ENCODE assay signal across 9 cellular contexts in the genomic region with DNA sequence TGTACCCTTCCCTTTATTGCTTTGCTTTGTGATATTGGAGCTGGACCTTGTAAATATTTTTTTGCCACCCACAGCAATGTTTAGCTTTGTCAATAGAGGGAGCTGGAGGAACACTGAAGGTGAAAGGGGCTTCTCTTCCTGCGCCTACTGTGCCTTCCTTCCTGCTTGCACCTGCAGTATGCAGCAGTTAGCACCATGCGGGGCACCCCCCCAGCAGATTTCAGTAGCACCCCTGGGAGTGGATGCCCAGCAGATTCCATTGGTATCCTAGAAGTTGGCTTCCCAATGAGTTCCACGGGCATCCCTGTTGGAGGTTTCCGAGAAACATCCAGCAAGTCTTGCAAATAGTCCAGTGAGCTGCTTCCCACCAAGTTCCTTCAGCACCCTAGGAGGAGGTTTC. TPM values are rescaled to one million over a fixed set of nuclear protein-coding genes. Genes with fewer than 3 reads are reported as not detected.
A peak's percentile ranks its signal among the peaks of the same experiment; 100 is the strongest.
DNase-seq lines count a peak whose midpoint lies in the region; ATAC-seq and TF ChIP-seq lines count a peak whose summit lies in the region.
"Had no signal": no experiment of that assay in that cellular context is flagged by ENCODE, and none has a peak within 500 bp of the region (broad histone marks: within the 10 kb centered on the region; RNA-seq: fewer than 3 reads in every experiment).

No MANE protein-coding gene starts in this region.

- H3K36me3 Mint-ChIP-seq in activated CD4-positive, alpha-beta T cell treated with anti-CD3 and anti-CD28 coated beads, Interleukin-2, amount 10 ng/mL, durations not matched to agents 7 days and 5 days (ENCODE audit: low read depth), result no peaks in the 10 kb centered on the region
- H3K36me3 Mint-ChIP-seq: activated naive CD4-positive, alpha-beta T cell treated with anti-CD3 and anti-CD28 coated beads, Interleukin-2, amount 50 U/mL, for 24 hours had no signal

- TF ChIP-seq CTCF in osteoblast (IDR thresholded peaks at IDR 0.05; ENCODE audit: extremely low read depth, low read depth, low read length), result peak; percentile 81

- ATAC-seq in esophagus mucosa, result peak; percentile 51
- no peak for ATAC-seq in HG02763 (IDR thresholded peaks at IDR 0.05; ENCODE audit: unreplicated experiment)
- ATAC-seq in GM21576 (IDR thresholded peaks at IDR 0.05; ENCODE audit: unreplicated experiment), result no peak

- H3K4me2 ChIP-seq in osteoblast (ENCODE audit: insufficient read depth, low read length), result no peak overlapping the region

- no peak overlapping the region for H3K4me3 Mint-ChIP-seq in activated CD4-positive, alpha-beta T cell treated with anti-CD3 and anti-CD28 coated beads, Interleukin-2, amount 10 ng/mL, durations not matched to agents 7 days and 5 days
- H3K4me3 Mint-ChIP-seq: activated naive CD4-positive, alpha-beta T cell treated with anti-CD3 and anti-CD28 coated beads, Interleukin-2, amount 50 U/mL, for 24 hours had no signal

- no peak overlapping the region for H3K27ac ChIP-seq in osteoblast (ENCODE audit: low read depth, low read length)

- peak overlapping the region; percentile 38 for H3K27ac Mint-ChIP-seq in activated CD4-positive, alpha-beta T cell treated with anti-CD3 and anti-CD28 coated beads, Interleukin-2, amount 10 ng/mL, durations not matched to agents 7 days and 5 days
- H3K27ac Mint-ChIP-seq: activated naive CD4-positive, alpha-beta T cell treated with anti-CD3 and anti-CD28 coated beads, Interleukin-2, amount 50 U/mL, for 24 hours had no signal

- peak; percentile 17 to 49 (median 24) for DNase-seq in NCI-H1417 (lab: John Stamatoyannopoulos, UW)
- no peak for DNase-seq in NCI-H1417 treated with DMSO at 0.1 percent for 48 hours (lab: John Stamatoyannopoulos, UW)
- peak; percentile 27 for DNase-seq in NCI-H1436 treated with DMSO at 0.1 percent for 48 hours (lab: John Stamatoyannopoulos, UW)
- peak; percentile 72 for DNase-seq in activated CD4-positive, alpha-beta T cell treated with anti-CD3 and anti-CD28 coated beads, Interleukin-2, amount 10 ng/mL, durations not matched to agents 7 days and 5 days
- DNase-seq in osteoblast (ENCODE audit: insufficient read length, low spot score, missing footprints), result peak; percentile 76

- no peak overlapping the region for H2AFZ ChIP-seq in osteoblast (ENCODE audit: low read length)

- no peaks in the 10 kb centered on the region for H3K27me3 ChIP-seq in osteoblast (ENCODE audit: insufficient read depth, low read length)

- H3K4me3 ChIP-seq in osteoblast (ENCODE audit: insufficient read depth, low read length), result no peak overlapping the region

- H3K4me1 ChIP-seq in osteoblast (ENCODE audit: insufficient read depth, low read length), result peaks cover 17% of the 10 kb centered on the region

- POLR2A ChIA-PET in activated CD4-positive, alpha-beta T cell treated with anti-CD3 and anti-CD28 coated beads, Interleukin-2, amount 10 ng/mL, durations not matched to agents 7 days and 5 days (lab: Charles Lee), result interaction anchor here (0.5 to 0.6 kb wide), 5 partner anchors 15 to 129 kb away, joined by 3 to 6 read pairs (median 3); a partner anchor contains a TSS

- no peaks in the 10 kb centered on the region for H4K20me1 ChIP-seq in osteoblast (ENCODE audit: insufficient read depth, low read length)

- H3K79me2 ChIP-seq in osteoblast (ENCODE audit: insufficient read depth, low read length), result no peaks in the 10 kb centered on the region

- no peaks in the 10 kb centered on the region for H3K9me3 ChIP-seq in osteoblast (ENCODE audit: low read depth, low read length)

- peaks cover 22% of the 10 kb centered on the region for H3K4me1 Mint-ChIP-seq in activated CD4-positive, alpha-beta T cell treated with anti-CD3 and anti-CD28 coated beads, Interleukin-2, amount 10 ng/mL, durations not matched to agents 7 days and 5 days

- CTCF ChIA-PET in activated CD4-positive, alpha-beta T cell treated with anti-CD3 and anti-CD28 coated beads, Interleukin-2, amount 10 ng/mL, durations not matched to agents 7 days and 5 days (lab: Charles Lee), result interaction anchor here (0.6 to 8.2 kb wide), 27 partner anchors 9 to 128 kb away, joined by 3 to 75 read pairs (median 5); a partner anchor contains a TSS

- H3K9me3 Mint-ChIP-seq in activated CD4-positive, alpha-beta T cell treated with anti-CD3 and anti-CD28 coated beads, Interleukin-2, amount 10 ng/mL, durations not matched to agents 7 days and 5 days, result no peaks in the 10 kb centered on the region
- H3K9me3 Mint-ChIP-seq: activated naive CD4-positive, alpha-beta T cell treated with anti-CD3 and anti-CD28 coated beads, Interleukin-2, amount 50 U/mL, for 24 hours had no signal

- H3K27me3 Mint-ChIP-seq in activated CD4-positive, alpha-beta T cell treated with anti-CD3 and anti-CD28 coated beads, Interleukin-2, amount 10 ng/mL, durations not matched to agents 7 days and 5 days, result peaks cover 8% of the 10 kb centered on the region
- H3K27me3 Mint-ChIP-seq: activated naive CD4-positive, alpha-beta T cell treated with anti-CD3 and anti-CD28 coated beads, Interleukin-2, amount 50 U/mL, for 24 hours had no signal

- H3K36me3 ChIP-seq in osteoblast (ENCODE audit: insufficient read depth, low read length), result no peaks in the 10 kb centered on the region

RNA-seq across cellular contexts. Expression of a gene that starts 25.6 kb away (rescaled TPM):
- total RNA-seq in activated CD4-positive, alpha-beta T cell treated with anti-CD3 and anti-CD28 coated beads, Interleukin-2, amount 10 ng/mL, durations not matched to agents 7 days and 5 days, result 100 to 1,000 TPM; 561 to 662 TPM
- total RNA-seq in esophagus mucosa (1,355 TPM), osteoblast (103 and 116 TPM in 2 replicates)

RNA-seq across cellular contexts. Expression of a gene that starts 58.7 kb away (rescaled TPM):
- total RNA-seq in activated CD4-positive, alpha-beta T cell treated with anti-CD3 and anti-CD28 coated beads, Interleukin-2, amount 10 ng/mL, durations not matched to agents 7 days and 5 days, result 10 to 100 TPM; 33.5 to 34.0 TPM
- total RNA-seq in esophagus mucosa (4.8 TPM), osteoblast (9.8 and 13.8 TPM in 2 replicates)
